ENCODE assay signal across 25 cellular contexts in the genomic region with DNA sequence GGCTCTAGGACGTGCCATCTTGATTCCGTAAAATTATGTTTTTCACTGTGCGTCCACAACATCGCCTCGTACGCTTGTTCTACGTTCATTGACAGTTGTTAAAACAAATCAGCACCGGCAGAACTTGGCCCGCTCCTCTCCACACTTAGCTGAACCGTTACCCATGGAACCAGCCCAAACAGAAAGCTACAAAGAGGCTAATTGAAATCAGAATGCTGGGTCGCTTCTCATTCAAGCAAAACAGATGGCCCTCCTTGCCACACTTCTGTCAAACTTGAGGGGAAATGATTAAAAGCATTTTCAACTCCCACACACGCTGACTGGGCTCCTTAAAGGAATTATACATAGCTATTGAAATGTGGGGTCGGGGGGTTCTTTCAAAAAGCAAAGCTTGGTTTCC. TPM values are rescaled to one million over a fixed set of nuclear protein-coding genes. Genes with fewer than 3 reads are reported as not detected.
DNase-seq lines count a peak whose midpoint lies in the region; ATAC-seq and TF ChIP-seq lines count a peak whose summit lies in the region.
"Had no signal": no experiment of that assay in that cellular context is flagged by ENCODE, and none has a peak within 500 bp of the region (broad histone marks: within the 10 kb centered on the region; RNA-seq: fewer than 3 reads in every experiment).

No MANE protein-coding gene starts in this region.

- POLR2A ChIA-PET in activated B cell treated with CpG ODN at 0.5 μM for 24 hours (lab: Charles Lee): no interaction called here

- H3K27ac ChIP-seq in GM23248 (peak overlapping the region; percentile 50), neural progenitor cell (no peak overlapping the region), left lung (no peak overlapping the region)
- H3K27ac ChIP-seq: right atrium auricular region had no signal

- H3K27ac Mint-ChIP-seq in activated B cell treated with CpG ODN at 0.5 μM for 24 hours: peak overlapping the region; percentile 2
- peak overlapping the region; percentile 85 for H3K27ac Mint-ChIP-seq in neural progenitor cell
- H3K27ac Mint-ChIP-seq: activated CD4-positive, alpha-beta T cell treated with anti-CD3 and anti-CD28 coated beads for 36 hours; stimulated activated naive CD8-positive, alpha-beta T cell treated with anti-CD3 and anti-CD28 coated beads, Interleukin-15, amount 100 ng/mL, for 72 hours; T-cell had no signal

- H3K9me3 ChIP-seq in GM23248 (ENCODE audit: low read depth) (no peaks in the 10 kb centered on the region), neural progenitor cell (ENCODE audit: low read depth) (no peaks in the 10 kb centered on the region), left lung (peaks cover 0 to 14% of the 10 kb centered on the region in 2 donors)
- H3K9me3 ChIP-seq: BE2C, HAP-1, right atrium auricular region had no signal

- H3K4me3 Mint-ChIP-seq in activated B cell treated with CpG ODN at 0.5 μM for 24 hours (no peak overlapping the region), neural progenitor cell (no peak overlapping the region)
- H3K4me3 Mint-ChIP-seq: activated CD4-positive, alpha-beta T cell treated with anti-CD3 and anti-CD28 coated beads for 36 hours; central memory CD8-positive, alpha-beta T cell; IgD-negative memory B cell; stimulated activated naive CD8-positive, alpha-beta T cell treated with anti-CD3 and anti-CD28 coated beads, Interleukin-15, amount 100 ng/mL, for 72 hours; T-cell had no signal

- intact Hi-C loops in activated B cell treated with CpG ODN at 0.5 μM for 24 hours (cut with micrococcal nuclease) (no loop called here), left lung (cut with DNase I) (no loop called here)

- in situ Hi-C loops in GM23248 (cut with MboI): no loop called here

- H3K36me3 Mint-ChIP-seq in activated B cell treated with CpG ODN at 0.5 μM for 24 hours (ENCODE audit: low read depth): peaks cover 2% of the 10 kb centered on the region
- peaks cover 9% of the 10 kb centered on the region for H3K36me3 Mint-ChIP-seq in neural progenitor cell
- H3K36me3 Mint-ChIP-seq: IgD-negative memory B cell had no signal

- H3K36me3 ChIP-seq in GM23248 (ENCODE audit: low read depth) (no peaks in the 10 kb centered on the region), neural progenitor cell (no peaks in the 10 kb centered on the region), left lung (no peaks in the 10 kb centered on the region)
- H3K36me3 ChIP-seq: BE2C, HAP-1, right atrium auricular region had no signal

- H2AFZ ChIP-seq in GM23248 (peak overlapping the region; percentile 77), neural progenitor cell (replicated peaks) (no peak overlapping the region)

- TF ChIP-seq CTCF in activated B cell treated with CpG ODN at 0.5 μM for 24 hours (IDR thresholded peaks at IDR 0.05): no peak
- no peak for TF ChIP-seq CTCF in fibroblast of the aortic adventitia (IDR thresholded peaks at IDR 0.05; ENCODE audit: insufficient read depth, low read length)
- TF ChIP-seq CTCF in neural progenitor cell (IDR thresholded peaks at IDR 0.05): no peak
- TF ChIP-seq CTCF in left lung (IDR thresholded peaks at IDR 0.05): no peak

- H3F3A ChIP-seq in GM23248 (ENCODE audit: insufficient read depth) (0 out of 2 replicates have a peak, but pooled peaks cover 10% of the 10 kb centered on the region), neural progenitor cell (ENCODE audit: low read depth) (no peaks in the 10 kb centered on the region)

- H3K9me3 Mint-ChIP-seq in activated B cell treated with CpG ODN at 0.5 μM for 24 hours (peaks cover 8% of the 10 kb centered on the region), neural progenitor cell (peaks cover 15% of the 10 kb centered on the region)
- H3K9me3 Mint-ChIP-seq: central memory CD8-positive, alpha-beta T cell had no signal

- peaks cover 2% of the 10 kb centered on the region for H3K4me1 Mint-ChIP-seq in activated B cell treated with CpG ODN at 0.5 μM for 24 hours
- peaks cover 3% of the 10 kb centered on the region for H3K4me1 Mint-ChIP-seq in neural progenitor cell
- H3K4me1 Mint-ChIP-seq: central memory CD8-positive, alpha-beta T cell; stimulated activated naive CD8-positive, alpha-beta T cell treated with anti-CD3 and anti-CD28 coated beads, Interleukin-15, amount 100 ng/mL, for 72 hours had no signal

- ATAC-seq in activated B cell treated with CpG ODN at 0.5 μM for 24 hours (ENCODE audit: low read depth): no peak
- no peak for ATAC-seq in left lung
- ATAC-seq in GM18520 (IDR thresholded peaks at IDR 0.05; ENCODE audit: unreplicated experiment): no peak
- no peak for ATAC-seq in HG03039 (IDR thresholded peaks at IDR 0.05; ENCODE audit: unreplicated experiment)
- no peak for ATAC-seq in GM21447 (IDR thresholded peaks at IDR 0.05; ENCODE audit: unreplicated experiment)
- ATAC-seq: activated CD4-positive, alpha-beta T cell treated with anti-CD3 and anti-CD28 coated beads for 36 hours; PC-3; stimulated activated naive CD8-positive, alpha-beta T cell treated with anti-CD3 and anti-CD28 coated beads, Interleukin-15, amount 100 ng/mL, for 72 hours; T-cell had no signal

- H3K4me3 ChIP-seq in GM23248: peak overlapping the region; percentile 56
- H3K4me3 ChIP-seq in fibroblast of the aortic adventitia (ENCODE audit: low read depth, low read length): no peak overlapping the region
- H3K4me3 ChIP-seq in neural progenitor cell: no peak overlapping the region
- no peak overlapping the region for H3K4me3 ChIP-seq in left lung
- H3K4me3 ChIP-seq: HAP-1, right atrium auricular region had no signal

- H4K20me1 ChIP-seq in GM23248 (ENCODE audit: insufficient read depth) (no peaks in the 10 kb centered on the region), neural progenitor cell (ENCODE audit: low read depth) (no peaks in the 10 kb centered on the region)

- H3K9me2 ChIP-seq in GM23248 (ENCODE audit: insufficient read depth): no peaks in the 10 kb centered on the region

- H3K79me2 ChIP-seq in GM23248 (ENCODE audit: insufficient read depth): no peaks in the 10 kb centered on the region
- no peaks in the 10 kb centered on the region for H3K79me2 ChIP-seq in neural progenitor cell (ENCODE audit: low read depth)

- CTCF ChIA-PET in activated B cell treated with CpG ODN at 0.5 μM for 24 hours (lab: Charles Lee): no interaction called here

- H3K9ac ChIP-seq in GM23248: peak overlapping the region; percentile 48
- H3K9ac ChIP-seq in neural progenitor cell: no peak overlapping the region

- peaks cover 16% of the 10 kb centered on the region for H3K4me1 ChIP-seq in GM23248 (ENCODE audit: insufficient read depth)
- H3K4me1 ChIP-seq in neural progenitor cell: no peaks in the 10 kb centered on the region
- H3K4me1 ChIP-seq in left lung: no peaks in the 10 kb centered on the region
- H3K4me1 ChIP-seq: BE2C, HAP-1, right atrium auricular region had no signal

- H3K27me3 ChIP-seq in GM23248 (replicated peaks; ENCODE audit: insufficient read depth): no peaks in the 10 kb centered on the region
- no peaks in the 10 kb centered on the region for H3K27me3 ChIP-seq in neural progenitor cell
- peaks cover 0 to 4% of the 10 kb centered on the region in 2 donors for H3K27me3 ChIP-seq in left lung
- H3K27me3 ChIP-seq: BE2C, right atrium auricular region had no signal

- WGBS in GM23248 (ENCODE audit: low coverage in 1 of 2, low lambda C conversion rate in 2 of 2, missing lambda C conversion rate in 2 of 2), 2 experiments: 6 to 8% methylated on average over 13 of the region's 13 CpGs

- H3K4me2 ChIP-seq in GM23248 (ENCODE audit: unreplicated experiment) (peak overlapping the region; percentile 64), neural progenitor cell (no peak overlapping the region)

- DNase-seq in GM23248 (peak; percentile 48), activated B cell treated with CpG ODN at 0.5 μM for 24 hours (no peak), fibroblast of the aortic adventitia (ENCODE audit: low read depth) (peak; percentile 9), neural progenitor cell (ENCODE audit: low spot score) (no peak), left lung (no peak)
- DNase-seq: activated CD4-positive, alpha-beta T cell treated with anti-CD3 and anti-CD28 coated beads for 36 hours; activated naive CD4-positive, alpha-beta T cell treated with anti-CD3 and anti-CD28 coated beads, Interleukin-2, amount 50 U/mL, for 16 hours; aorta; BE2C; mesendoderm; MM.1S; NCI-H1694 treated with DMSO at 0.1 percent for 48 hours; NCI-H774; PC-3; SHP77; stimulated activated CD4-positive, alpha-beta T cell treated with anti-CD3 and anti-CD28 coated beads, Interleukin-12 subunit alpha, Interleukin-12 subunit beta, amount 100 ng/mL, for 4 hours; stimulated activated naive CD8-positive, alpha-beta T cell treated with anti-CD3 and anti-CD28 coated beads, Interleukin-15, amount 100 ng/mL, for 72 hours; T-cell had no signal

- H3K27me3 Mint-ChIP-seq in activated B cell treated with CpG ODN at 0.5 μM for 24 hours (no peaks in the 10 kb centered on the region), neural progenitor cell (ENCODE audit: insufficient read depth, low read depth) (no peaks in the 10 kb centered on the region)
- H3K27me3 Mint-ChIP-seq: activated CD4-positive, alpha-beta T cell treated with anti-CD3 and anti-CD28 coated beads for 36 hours; central memory CD8-positive, alpha-beta T cell; IgD-negative memory B cell; stimulated activated naive CD8-positive, alpha-beta T cell treated with anti-CD3 and anti-CD28 coated beads, Interleukin-15, amount 100 ng/mL, for 72 hours; T-cell had no signal

RNA-seq across cellular contexts. Expression of gene CLYBL, which starts 33.6 kb away (rescaled TPM):
- total RNA-seq in GM23248 (2014; rRNA removed; shearing (Covaris generic)): 0.38 and 0.86 TPM in 2 replicates
- 1.6 and 1.7 TPM in 2 replicates for polyA plus RNA-seq in GM23248 (2016; fragmentation: Nextera tagmentation; extraction: Ambion mirVana)
- total RNA-seq in activated B cell treated with CpG ODN at 0.5 μM for 24 hours (10.5 and 11.7 TPM in 2 replicates), fibroblast of the aortic adventitia (ENCODE audit: low replicate concordance) (1.8 and 2.1 TPM in 2 replicates), neural progenitor cell (ENCODE audit: low replicate concordance) (12.1 and 14.2 TPM in 2 replicates), left lung (1 to 10 TPM; 6.4 to 7.6 TPM)
- total RNA-seq: PC-3 had no signal

Comparison
In these comparisons a context has a peak if more than half of its experiments do, and no peak if none do; other contexts are left out.
1. DNase-seq: peak in GM23248 (single experiment) and fibroblast of the aortic adventitia (single experiment); none in activated B cell treated with CpG ODN at 0.5 μM for 24 hours (single experiment), neural progenitor cell (single experiment) and left lung (0 of 2).